ENCODE assay signal across 1 cellular context in genomic region chr5:124658867-124659557, GRCh38.
TF ChIP-seq lines count a peak whose summit lies in the region.

No MANE protein-coding gene starts in this region.

TF ChIP-seq in K562, 482 proteins besides CTCF, POLR2A, EP300 and RAD21 (continued from another document and continues in another):
- TF ChIP-seq, protein P1, sequence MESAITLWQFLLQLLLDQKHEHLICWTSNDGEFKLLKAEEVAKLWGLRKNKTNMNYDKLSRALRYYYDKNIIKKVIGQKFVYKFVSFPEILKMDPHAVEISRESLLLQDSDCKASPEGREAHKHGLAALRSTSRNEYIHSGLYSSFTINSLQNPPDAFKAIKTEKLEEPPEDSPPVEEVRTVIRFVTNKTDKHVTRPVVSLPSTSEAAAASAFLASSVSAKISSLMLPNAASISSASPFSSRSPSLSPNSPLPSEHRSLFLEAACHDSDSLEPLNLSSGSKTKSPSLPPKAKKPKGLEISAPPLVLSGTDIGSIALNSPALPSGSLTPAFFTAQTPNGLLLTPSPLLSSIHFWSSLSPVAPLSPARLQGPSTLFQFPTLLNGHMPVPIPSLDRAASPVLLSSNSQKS (CRISPR knock-in tag; IDR thresholded peaks at IDR 0.05): no peak
- TF ChIP-seq PKNOX1 (IDR thresholded peaks at IDR 0.05) (peak; percentile 63), CEBPB (tag; IDR thresholded peaks at IDR 0.05) (peak; percentile 83), ZNF79 (CRISPR knock-in tag; IDR thresholded peaks at IDR 0.05; ENCODE audit: low read depth) (no peak), SRF (CRISPR knock-in tag; IDR thresholded peaks at IDR 0.05) (no peak), RFX5 (IDR thresholded peaks at IDR 0.05; ENCODE audit: low read depth, low read length) (no peak), SMARCE1 (IDR thresholded peaks at IDR 0.05) (peak; percentile 51), ARID1B (IDR thresholded peaks at IDR 0.05) (peak; percentile 67), KHSRP (IDR thresholded peaks at IDR 0.05) (no peak), SMARCA4 (IDR thresholded peaks at IDR 0.05) (peak; percentile 41; the same call in 1 of the 2 replicates), HDAC2 (IDR thresholded peaks at IDR 0.05) (0 out of 2 replicates have a peak, but pooled peaks have one; percentile 22), ZNF695 (CRISPR knock-in tag; IDR thresholded peaks at IDR 0.05) (no peak), ZNF511 (CRISPR knock-in tag; IDR thresholded peaks at IDR 0.05) (no peak), CSDE1 (IDR thresholded peaks at IDR 0.05) (no peak), TARDBP (IDR thresholded peaks at IDR 0.05) (no peak), PHB (CRISPR knock-in tag; IDR thresholded peaks at IDR 0.05) (no peak), ZNF592 (IDR thresholded peaks at IDR 0.05) (peak; percentile 57), ZNF785 (CRISPR knock-in tag; IDR thresholded peaks at IDR 0.05) (no peak), ASH1L (IDR thresholded peaks at IDR 0.05; ENCODE audit: borderline replicate concordance, low read depth, partially characterized antibody) (peak; percentile 39), SMAD4 (CRISPR knock-in tag; conservative IDR thresholded peaks at IDR 0.05) (0 out of 2 replicates have a peak, but pooled peaks have one; percentile 40), ARID3B (CRISPR knock-in tag; IDR thresholded peaks at IDR 0.05; ENCODE audit: borderline replicate concordance) (no peak), DPF2 (IDR thresholded peaks at IDR 0.05) (0 out of 2 replicates have a peak, but pooled peaks have one; percentile 70), ZNF586 (CRISPR knock-in tag; conservative IDR thresholded peaks at IDR 0.05) (no peak), JUN (IDR thresholded peaks at IDR 0.05; ENCODE audit: borderline replicate concordance, low read depth, low read length) (no peak), JUN (CRISPR knock-in tag; IDR thresholded peaks at IDR 0.05; ENCODE audit: borderline replicate concordance) (no peak), ZBTB26 (CRISPR knock-in tag; IDR thresholded peaks at IDR 0.05) (no peak), ZNF143 (CRISPR knock-in tag; IDR thresholded peaks at IDR 0.05) (no peak), SRSF1 (IDR thresholded peaks at IDR 0.05; ENCODE audit: low read depth, low read length) (no peak), HMGN3 (IDR thresholded peaks at IDR 0.05; ENCODE audit: borderline replicate concordance, extremely low read depth, insufficient read length, low read depth, low read length) (no peak), DNMT1 (IDR thresholded peaks at IDR 0.05) (no peak), SIX5 (IDR thresholded peaks at IDR 0.05; ENCODE audit: borderline replicate concordance in 1 of 2, insufficient read depth in 1 of 2, low read depth in 1 of 2, low read length in 2 of 2) (no peak), PREB (CRISPR knock-in tag; IDR thresholded peaks at IDR 0.05) (no peak), ZC3H4 (CRISPR knock-in tag; IDR thresholded peaks at IDR 0.05; ENCODE audit: borderline replicate concordance) (no peak)
- TF ChIP-seq, protein P2, sequence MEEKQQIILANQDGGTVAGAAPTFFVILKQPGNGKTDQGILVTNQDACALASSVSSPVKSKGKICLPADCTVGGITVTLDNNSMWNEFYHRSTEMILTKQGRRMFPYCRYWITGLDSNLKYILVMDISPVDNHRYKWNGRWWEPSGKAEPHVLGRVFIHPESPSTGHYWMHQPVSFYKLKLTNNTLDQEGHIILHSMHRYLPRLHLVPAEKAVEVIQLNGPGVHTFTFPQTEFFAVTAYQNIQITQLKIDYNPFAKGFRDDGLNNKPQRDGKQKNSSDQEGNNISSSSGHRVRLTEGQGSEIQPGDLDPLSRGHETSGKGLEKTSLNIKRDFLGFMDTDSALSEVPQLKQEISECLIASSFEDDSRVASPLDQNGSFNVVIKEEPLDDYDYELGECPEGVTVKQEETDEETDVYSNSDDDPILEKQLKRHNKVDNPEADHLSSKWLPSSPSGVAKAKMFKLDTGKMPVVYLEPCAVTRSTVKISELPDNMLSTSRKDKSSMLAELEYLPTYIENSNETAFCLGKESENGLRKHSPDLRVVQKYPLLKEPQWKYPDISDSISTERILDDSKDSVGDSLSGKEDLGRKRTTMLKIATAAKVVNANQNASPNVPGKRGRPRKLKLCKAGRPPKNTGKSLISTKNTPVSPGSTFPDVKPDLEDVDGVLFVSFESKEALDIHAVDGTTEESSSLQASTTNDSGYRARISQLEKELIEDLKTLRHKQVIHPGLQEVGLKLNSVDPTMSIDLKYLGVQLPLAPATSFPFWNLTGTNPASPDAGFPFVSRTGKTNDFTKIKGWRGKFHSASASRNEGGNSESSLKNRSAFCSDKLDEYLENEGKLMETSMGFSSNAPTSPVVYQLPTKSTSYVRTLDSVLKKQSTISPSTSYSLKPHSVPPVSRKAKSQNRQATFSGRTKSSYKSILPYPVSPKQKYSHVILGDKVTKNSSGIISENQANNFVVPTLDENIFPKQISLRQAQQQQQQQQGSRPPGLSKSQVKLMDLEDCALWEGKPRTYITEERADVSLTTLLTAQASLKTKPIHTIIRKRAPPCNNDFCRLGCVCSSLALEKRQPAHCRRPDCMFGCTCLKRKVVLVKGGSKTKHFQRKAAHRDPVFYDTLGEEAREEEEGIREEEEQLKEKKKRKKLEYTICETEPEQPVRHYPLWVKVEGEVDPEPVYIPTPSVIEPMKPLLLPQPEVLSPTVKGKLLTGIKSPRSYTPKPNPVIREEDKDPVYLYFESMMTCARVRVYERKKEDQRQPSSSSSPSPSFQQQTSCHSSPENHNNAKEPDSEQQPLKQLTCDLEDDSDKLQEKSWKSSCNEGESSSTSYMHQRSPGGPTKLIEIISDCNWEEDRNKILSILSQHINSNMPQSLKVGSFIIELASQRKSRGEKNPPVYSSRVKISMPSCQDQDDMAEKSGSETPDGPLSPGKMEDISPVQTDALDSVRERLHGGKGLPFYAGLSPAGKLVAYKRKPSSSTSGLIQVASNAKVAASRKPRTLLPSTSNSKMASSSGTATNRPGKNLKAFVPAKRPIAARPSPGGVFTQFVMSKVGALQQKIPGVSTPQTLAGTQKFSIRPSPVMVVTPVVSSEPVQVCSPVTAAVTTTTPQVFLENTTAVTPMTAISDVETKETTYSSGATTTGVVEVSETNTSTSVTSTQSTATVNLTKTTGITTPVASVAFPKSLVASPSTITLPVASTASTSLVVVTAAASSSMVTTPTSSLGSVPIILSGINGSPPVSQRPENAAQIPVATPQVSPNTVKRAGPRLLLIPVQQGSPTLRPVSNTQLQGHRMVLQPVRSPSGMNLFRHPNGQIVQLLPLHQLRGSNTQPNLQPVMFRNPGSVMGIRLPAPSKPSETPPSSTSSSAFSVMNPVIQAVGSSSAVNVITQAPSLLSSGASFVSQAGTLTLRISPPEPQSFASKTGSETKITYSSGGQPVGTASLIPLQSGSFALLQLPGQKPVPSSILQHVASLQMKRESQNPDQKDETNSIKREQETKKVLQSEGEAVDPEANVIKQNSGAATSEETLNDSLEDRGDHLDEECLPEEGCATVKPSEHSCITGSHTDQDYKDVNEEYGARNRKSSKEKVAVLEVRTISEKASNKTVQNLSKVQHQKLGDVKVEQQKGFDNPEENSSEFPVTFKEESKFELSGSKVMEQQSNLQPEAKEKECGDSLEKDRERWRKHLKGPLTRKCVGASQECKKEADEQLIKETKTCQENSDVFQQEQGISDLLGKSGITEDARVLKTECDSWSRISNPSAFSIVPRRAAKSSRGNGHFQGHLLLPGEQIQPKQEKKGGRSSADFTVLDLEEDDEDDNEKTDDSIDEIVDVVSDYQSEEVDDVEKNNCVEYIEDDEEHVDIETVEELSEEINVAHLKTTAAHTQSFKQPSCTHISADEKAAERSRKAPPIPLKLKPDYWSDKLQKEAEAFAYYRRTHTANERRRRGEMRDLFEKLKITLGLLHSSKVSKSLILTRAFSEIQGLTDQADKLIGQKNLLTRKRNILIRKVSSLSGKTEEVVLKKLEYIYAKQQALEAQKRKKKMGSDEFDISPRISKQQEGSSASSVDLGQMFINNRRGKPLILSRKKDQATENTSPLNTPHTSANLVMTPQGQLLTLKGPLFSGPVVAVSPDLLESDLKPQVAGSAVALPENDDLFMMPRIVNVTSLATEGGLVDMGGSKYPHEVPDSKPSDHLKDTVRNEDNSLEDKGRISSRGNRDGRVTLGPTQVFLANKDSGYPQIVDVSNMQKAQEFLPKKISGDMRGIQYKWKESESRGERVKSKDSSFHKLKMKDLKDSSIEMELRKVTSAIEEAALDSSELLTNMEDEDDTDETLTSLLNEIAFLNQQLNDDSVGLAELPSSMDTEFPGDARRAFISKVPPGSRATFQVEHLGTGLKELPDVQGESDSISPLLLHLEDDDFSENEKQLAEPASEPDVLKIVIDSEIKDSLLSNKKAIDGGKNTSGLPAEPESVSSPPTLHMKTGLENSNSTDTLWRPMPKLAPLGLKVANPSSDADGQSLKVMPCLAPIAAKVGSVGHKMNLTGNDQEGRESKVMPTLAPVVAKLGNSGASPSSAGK (IDR thresholded peaks at IDR 0.05): 0 out of 2 replicates have a peak, but pooled peaks have one; percentile 34
